In genomic region chr7:98130959-98131358, GRCh38 we compare ENCODE assay signal across 1 cellular context.
TF ChIP-seq lines count a peak whose summit lies in the region.

No MANE protein-coding gene starts in this region.

TF ChIP-seq in HepG2, 621 proteins besides CTCF, POLR2A, EP300 and RAD21 (continued from another document):
- TF ChIP-seq ZNF792 (CRISPR knock-in tag; IDR thresholded peaks at IDR 0.05) (peak; percentile 62; the same call in 1 of the 2 replicates), SALL2 (CRISPR knock-in tag; IDR thresholded peaks at IDR 0.05) (no peak)
TF ChIP-seq in HepG2: peak in this region for 1.
